ENCODE assay signal across 10 cellular contexts in genomic region chr2:147663153-147663961, GRCh38.
A peak's percentile ranks its signal among the peaks of the same experiment; 100 is the strongest.
DNase-seq lines count a peak whose midpoint lies in the region; ATAC-seq lines count a peak whose summit lies in the region.
"Had no signal": no experiment of that assay in that cellular context is flagged by ENCODE, and none has a peak within 500 bp of the region (broad histone marks: within the 10 kb centered on the region; RNA-seq: fewer than 3 reads in every experiment).

No MANE protein-coding gene starts in this region.

- CTCF ChIA-PET in activated CD4-positive, alpha-beta memory T cell treated with anti-CD3 and anti-CD28 coated beads, Interleukin-2, amount 10 ng/mL, durations not matched to agents 7 days and 5 days (lab: Charles Lee) = interaction anchor here (1.3 to 1.5 kb wide), 2 partner anchors 13 to 332 kb away, joined by 3 to 4 read pairs; no protein-coding TSS in a partner anchor

- no peaks in the 10 kb centered on the region for H3K4me1 ChIP-seq in SJCRH30

- no peaks in the 10 kb centered on the region for H3K36me3 ChIP-seq in SJCRH30

- POLR2A ChIA-PET in activated CD4-positive, alpha-beta memory T cell treated with anti-CD3 and anti-CD28 coated beads, Interleukin-2, amount 10 ng/mL, durations not matched to agents 7 days and 5 days (lab: Charles Lee) = interaction anchor here (0.7 to 2.5 kb wide), 13 partner anchors 8 to 372 kb away, joined by 3 to 14 read pairs (median 4); partner anchors contain the start of gene ACVR2A

- H3K27ac Mint-ChIP-seq in activated CD4-positive, alpha-beta memory T cell treated with anti-CD3 and anti-CD28 coated beads, Interleukin-2, amount 10 ng/mL, durations not matched to agents 7 days and 5 days = peak overlapping the region; percentile 86
- H3K27ac Mint-ChIP-seq in stimulated activated naive B cell treated with anti-CD40 and anti-IgM and Interleukin-4, amounts not matched to agents 10 μg/mL and 1 μg/mL and 100 μg/mL, for 72 hours = no peak overlapping the region

- peak; percentile 74 for ATAC-seq in GM19043 (IDR thresholded peaks at IDR 0.05; ENCODE audit: low read depth, unreplicated experiment)
- ATAC-seq in HG02973 (IDR thresholded peaks at IDR 0.05; ENCODE audit: unreplicated experiment) = peak; percentile 82
- no peak for ATAC-seq in stimulated activated naive B cell treated with anti-CD40 and anti-IgM and Interleukin-4, amounts not matched to agents 10 μg/mL and 1 μg/mL and 100 μg/mL, for 72 hours (replicated peaks)

- H3K4me1 Mint-ChIP-seq in activated CD4-positive, alpha-beta memory T cell treated with anti-CD3 and anti-CD28 coated beads, Interleukin-2, amount 10 ng/mL, durations not matched to agents 7 days and 5 days = peaks cover 25% of the 10 kb centered on the region
- H3K4me1 Mint-ChIP-seq in stimulated activated naive B cell treated with anti-CD40 and anti-IgM and Interleukin-4, amounts not matched to agents 10 μg/mL and 1 μg/mL and 100 μg/mL, for 72 hours = no peaks in the 10 kb centered on the region

- no peaks in the 10 kb centered on the region for H3K27me3 ChIP-seq in SJCRH30

- H3K9me3 Mint-ChIP-seq in activated CD4-positive, alpha-beta memory T cell treated with anti-CD3 and anti-CD28 coated beads, Interleukin-2, amount 10 ng/mL, durations not matched to agents 7 days and 5 days = peaks cover 9% of the 10 kb centered on the region
- peaks cover 0 to 2% of the 10 kb centered on the region in 2 donors for H3K9me3 Mint-ChIP-seq in stimulated activated naive B cell treated with anti-CD40 and anti-IgM and Interleukin-4, amounts not matched to agents 10 μg/mL and 1 μg/mL and 100 μg/mL, for 72 hours

- H3K36me3 Mint-ChIP-seq in activated CD4-positive, alpha-beta memory T cell treated with anti-CD3 and anti-CD28 coated beads, Interleukin-2, amount 10 ng/mL, durations not matched to agents 7 days and 5 days (ENCODE audit: low read depth) = peaks cover 8% of the 10 kb centered on the region
- no peaks in the 10 kb centered on the region for H3K36me3 Mint-ChIP-seq in stimulated activated naive B cell treated with anti-CD40 and anti-IgM and Interleukin-4, amounts not matched to agents 10 μg/mL and 1 μg/mL and 100 μg/mL, for 72 hours

- H3K27me3 Mint-ChIP-seq in activated CD4-positive, alpha-beta memory T cell treated with anti-CD3 and anti-CD28 coated beads, Interleukin-2, amount 10 ng/mL, durations not matched to agents 7 days and 5 days = no peaks in the 10 kb centered on the region
- no peaks in the 10 kb centered on the region for H3K27me3 Mint-ChIP-seq in stimulated activated naive B cell treated with anti-CD40 and anti-IgM and Interleukin-4, amounts not matched to agents 10 μg/mL and 1 μg/mL and 100 μg/mL, for 72 hours

- H3K27ac ChIP-seq in SJCRH30 = no peak overlapping the region
- H3K27ac ChIP-seq: RWPE1 had no signal

- peak overlapping the region; percentile 63 for H3K4me3 Mint-ChIP-seq in activated CD4-positive, alpha-beta memory T cell treated with anti-CD3 and anti-CD28 coated beads, Interleukin-2, amount 10 ng/mL, durations not matched to agents 7 days and 5 days
- H3K4me3 Mint-ChIP-seq in stimulated activated naive B cell treated with anti-CD40 and anti-IgM and Interleukin-4, amounts not matched to agents 10 μg/mL and 1 μg/mL and 100 μg/mL, for 72 hours = no peak overlapping the region

- DNase-seq in CD1c-positive myeloid dendritic cell (ENCODE audit: extremely low spot score) (peak; percentile 35), GF-D8 (lab: John Stamatoyannopoulos, UW) (no peak), NOMO-1 treated with DMSO at 0.1 percent for 48 hours (lab: John Stamatoyannopoulos, UW; ENCODE audit: unreplicated experiment) (no peak), SJCRH30 (no peak)
- no peak for DNase-seq in activated CD4-positive, alpha-beta memory T cell treated with anti-CD3 and anti-CD28 coated beads, Interleukin-2, amount 10 ng/mL, durations not matched to agents 7 days and 5 days
- DNase-seq in stimulated activated naive B cell treated with anti-CD40 and anti-IgM and Interleukin-4, amounts not matched to agents 10 μg/mL and 1 μg/mL and 100 μg/mL, for 72 hours = no peak
- DNase-seq: Calu3 had no signal

- H3K9me3 ChIP-seq in SJCRH30 (replicated peaks) = no peaks in the 10 kb centered on the region

- no peak overlapping the region for H3K4me3 ChIP-seq in SJCRH30

Comparison
In these comparisons a context has a peak if more than half of its experiments do, and no peak if none do; other contexts are left out.
1. ATAC-seq: peak in GM19043 (single experiment) and HG02973 (single experiment); none in stimulated activated naive B cell treated with anti-CD40 and anti-IgM and Interleukin-4, amounts not matched to agents 10 μg/mL and 1 μg/mL and 100 μg/mL, for 72 hours (0 of 2).